Comparison of ENCODE assay signal across 8 cellular contexts in genomic region chrX:153333821-153334653, GRCh38. TPM values are rescaled to one million over a fixed set of nuclear protein-coding genes. Genes with fewer than 3 reads are reported as not detected.
A peak's percentile ranks its signal among the peaks of the same experiment; 100 is the strongest.
DNase-seq lines count a peak whose midpoint lies in the region; ATAC-seq, FAIRE-seq and TF ChIP-seq lines count a peak whose summit lies in the region.

Gene ZNF275, plus strand, starts transcription at chrX:153334153. Its CDS starts 2,527 bp downstream, at chrX:153336680.

- peaks cover 26% of the 10 kb centered on the region for H4K20me1 ChIP-seq in Loucy (ENCODE audit: insufficient read depth, low read length, poor library complexity, severe bottlenecking)

- in situ Hi-C loops in G401 (cut with HindIII; ENCODE audit: low sequenced_read_pairs) = no loop called here

- 2 to 35% methylated on average over 6 to 18 of the region's 86 CpGs for WGBS in gastroesophageal sphincter (ENCODE audit: low coverage in 1 of 2), 2 donors

- H3K27ac ChIP-seq in SK-N-MC (peak within 1 kb of the TSS; percentile 60; the same call in 1 of the 2 replicates), gastroesophageal sphincter (peak within 1 kb of the TSS; percentile 7 to 78 (median 70))

- H3K4me1 ChIP-seq in Loucy (ENCODE audit: insufficient read depth, low read length, poor library complexity, severe bottlenecking) (peaks cover 40% of the 10 kb centered on the region), gastroesophageal sphincter (peaks cover 0 to 18% (median 0%) of the 10 kb centered on the region in 3 donors)

- H2AFZ ChIP-seq in Loucy (ENCODE audit: low read length) = peak within 1 kb of the TSS; percentile 75; the same call in 1 of the 2 replicates

- FAIRE-seq in H54 (lab: Jason Lieb, UNC) = no peak

- TF ChIP-seq CTCF in Loucy (conservative IDR thresholded peaks at IDR 0.05; ENCODE audit: low read length) (no peak), gastroesophageal sphincter (IDR thresholded peaks at IDR 0.05) (no peak), subcutaneous adipose tissue (IDR thresholded peaks at IDR 0.05; ENCODE audit: low read depth) (no peak)

- H3K27me3 ChIP-seq in Loucy (ENCODE audit: insufficient read depth, low read length, poor library complexity, severe bottlenecking) = no peaks in the 10 kb centered on the region
- H3K27me3 ChIP-seq in gastroesophageal sphincter = no peaks in the 10 kb centered on the region

- H3K4me2 ChIP-seq in Loucy (ENCODE audit: low read depth, low read length, poor library complexity, severe bottlenecking) = peak within 1 kb of the TSS; percentile 90

- no peaks in the 10 kb centered on the region for H3K36me3 ChIP-seq in Loucy (ENCODE audit: insufficient read depth, low read length)
- peaks cover 25% of the 10 kb centered on the region for H3K36me3 ChIP-seq in SK-N-MC (ENCODE audit: insufficient read depth, low read length)
- H3K36me3 ChIP-seq in gastroesophageal sphincter = no peaks in the 10 kb centered on the region

- H3K9me3 ChIP-seq in Loucy (ENCODE audit: insufficient read depth, low read depth, low read length) (no peaks in the 10 kb centered on the region), SK-N-MC (ENCODE audit: low read depth, low read length) (no peaks in the 10 kb centered on the region), gastroesophageal sphincter (no peaks in the 10 kb centered on the region)

- no peaks in the 10 kb centered on the region for H3K9me2 ChIP-seq in Loucy (replicated peaks; ENCODE audit: low read depth, low read length)

- H3K9ac ChIP-seq in Loucy (ENCODE audit: low read depth, low read length, poor library complexity, severe bottlenecking) = peak within 1 kb of the TSS; percentile 86
- H3K9ac ChIP-seq in SK-N-MC (ENCODE audit: insufficient read length) = peak within 1 kb of the TSS; percentile 77

- DNase-seq in G401 (ENCODE audit: low spot score) = peak; percentile 80
- peak; percentile 86 for DNase-seq in H54 (ENCODE audit: insufficient read length, low spot score)
- no peak for DNase-seq in SK-N-MC (ENCODE audit: low read depth, low spot score)
- DNase-seq in activated naive CD4-positive, alpha-beta T cell treated with Interleukin-2 at 50 U/mL for 16 hours = peak; percentile 80
- peak in 54 of 56 donors; percentile 13 to 87 (median 68) for DNase-seq in nucleus accumbens (lab: John Stamatoyannopoulos, UW)

- peak; percentile 97 for ATAC-seq in gastroesophageal sphincter

- TF ChIP-seq EP300 in gastroesophageal sphincter (IDR thresholded peaks at IDR 0.05) = no peak

- no peaks in the 10 kb centered on the region for H3F3A ChIP-seq in Loucy (ENCODE audit: low read depth)

- H3K4me3 ChIP-seq in Loucy (ENCODE audit: low read length, poor library complexity, severe bottlenecking) (peak within 1 kb of the TSS; percentile 82), SK-N-MC (peak within 1 kb of the TSS; percentile 75), gastroesophageal sphincter (peak within 1 kb of the TSS; percentile 72 to 73)

- TF ChIP-seq POLR2A in H54 (IDR thresholded peaks at IDR 0.05; ENCODE audit: low read depth, low read length) (peak; percentile 73), gastroesophageal sphincter (IDR thresholded peaks at IDR 0.05) (peak; percentile 54 to 67)

- H3K79me2 ChIP-seq in Loucy (ENCODE audit: insufficient read depth, low read length) = peaks cover 49% of the 10 kb centered on the region

RNA-seq across cellular contexts. Expression of gene ZNF275, which starts in this region (rescaled TPM):
- total RNA-seq in G401 (2014; rRNA removed; shearing (Covaris generic)) = 1.8 and 2.9 TPM in 2 replicates
- total RNA-seq in gastroesophageal sphincter = 10 to 100 TPM; 13.6 to 20.1 (median 16.2) TPM
- total RNA-seq in subcutaneous adipose tissue = 10 to 100 TPM in 3 of 4 donors, 1 to 10 TPM in 1; 8.3 to 30.9 (median 15.9) TPM
